ENCODE assay signal across 2 cellular contexts in genomic region chr1:16180291-16180824, GRCh38.
TF ChIP-seq lines count a peak whose summit lies in the region.

No MANE protein-coding gene starts in this region.

TF ChIP-seq in HEK293, 187 proteins besides CTCF, POLR2A, EP300 and RAD21:
- TF ChIP-seq ZNF354C (tag by site-specific recombination; IDR thresholded peaks at IDR 0.05; ENCODE audit: borderline replicate concordance, low read depth): no peak
- 0 out of 2 replicates have a peak, but pooled peaks have one; percentile 9 for TF ChIP-seq HIC1 (tag by site-specific recombination; IDR thresholded peaks at IDR 0.05)
- TF ChIP-seq ZNF211 (tag by site-specific recombination; IDR thresholded peaks at IDR 0.05; ENCODE audit: low read depth): no peak
- TF ChIP-seq PRDM10 (tag by site-specific recombination; IDR thresholded peaks at IDR 0.05): peak; percentile 43
- TF ChIP-seq ZIC2 (tag by site-specific recombination; IDR thresholded peaks at IDR 0.05): peak; percentile 38; the same call in 1 of the 2 replicates
- peak; percentile 58; the same call in 1 of the 2 replicates for TF ChIP-seq ZNF157 (tag by site-specific recombination; IDR thresholded peaks at IDR 0.05)

TF ChIP-seq in HepG2, 621 proteins besides CTCF, POLR2A, EP300 and RAD21:
- no peak for TF ChIP-seq MTA1 (CRISPR knock-in tag; IDR thresholded peaks at IDR 0.05; ENCODE audit: borderline replicate concordance)
- TF ChIP-seq ZNF253 (CRISPR knock-in tag; IDR thresholded peaks at IDR 0.05; ENCODE audit: borderline replicate concordance): no peak
- no peak for TF ChIP-seq ASH2L (IDR thresholded peaks at IDR 0.05; ENCODE audit: insufficient read length, low read depth, low read length)
- no peak for TF ChIP-seq ZSCAN9 (CRISPR knock-in tag; IDR thresholded peaks at IDR 0.05; ENCODE audit: borderline replicate concordance)
- peak; percentile 56; the same call in 1 of the 2 replicates for TF ChIP-seq ZBTB33 (CRISPR knock-in tag; IDR thresholded peaks at IDR 0.05)
- TF ChIP-seq ATF1 (CRISPR knock-in tag; IDR thresholded peaks at IDR 0.05): no peak
- 0 out of 2 replicates have a peak, but pooled peaks have one; percentile 15 for TF ChIP-seq PHF8 (CRISPR knock-in tag; IDR thresholded peaks at IDR 0.05)
- 0 out of 2 replicates have a peak, but pooled peaks have one; percentile 18 for TF ChIP-seq KDM3A (CRISPR knock-in tag; IDR thresholded peaks at IDR 0.05; ENCODE audit: low read depth)
- TF ChIP-seq ZNF572 (CRISPR knock-in tag; IDR thresholded peaks at IDR 0.05): no peak
- TF ChIP-seq ZNF414 (CRISPR knock-in tag; IDR thresholded peaks at IDR 0.05): no peak
- no peak for TF ChIP-seq ZFP91 (CRISPR knock-in tag; IDR thresholded peaks at IDR 0.05; ENCODE audit: borderline replicate concordance)
- no peak for TF ChIP-seq ZNF484 (CRISPR knock-in tag; IDR thresholded peaks at IDR 0.05; ENCODE audit: borderline replicate concordance, low read depth)
- no peak for TF ChIP-seq LBX2 (CRISPR knock-in tag; IDR thresholded peaks at IDR 0.05; ENCODE audit: borderline replicate concordance)
- TF ChIP-seq ZNF124 (CRISPR knock-in tag; IDR thresholded peaks at IDR 0.05): no peak
- no peak for TF ChIP-seq E2F2 (CRISPR knock-in tag; IDR thresholded peaks at IDR 0.05; ENCODE audit: borderline replicate concordance)
- no peak for TF ChIP-seq HNF4G (IDR thresholded peaks at IDR 0.05; ENCODE audit: borderline replicate concordance, low read depth, low read length)
- TF ChIP-seq HNF4G (CRISPR knock-in tag; IDR thresholded peaks at IDR 0.05; ENCODE audit: borderline replicate concordance, low read depth): no peak
- no peak for TF ChIP-seq ZNF570 (CRISPR knock-in tag; IDR thresholded peaks at IDR 0.05; ENCODE audit: borderline replicate concordance)
- no peak for TF ChIP-seq GFI1 (CRISPR knock-in tag; IDR thresholded peaks at IDR 0.05; ENCODE audit: borderline replicate concordance)
- TF ChIP-seq MZF1 (CRISPR knock-in tag; IDR thresholded peaks at IDR 0.05; ENCODE audit: borderline replicate concordance): no peak
- TF ChIP-seq KLF11 (CRISPR knock-in tag; IDR thresholded peaks at IDR 0.05): no peak
- TF ChIP-seq ZNF746 (CRISPR knock-in tag; IDR thresholded peaks at IDR 0.05): no peak
- TF ChIP-seq CEBPZ (IDR thresholded peaks at IDR 0.05; ENCODE audit: low read length): no peak
- no peak for TF ChIP-seq ZNF644 (CRISPR knock-in tag; IDR thresholded peaks at IDR 0.05; ENCODE audit: low read depth)
- no peak for TF ChIP-seq RBM39 (IDR thresholded peaks at IDR 0.05; ENCODE audit: low read depth, low read length, poor library complexity, severe bottlenecking)
- TF ChIP-seq ZNF773 (CRISPR knock-in tag; IDR thresholded peaks at IDR 0.05; ENCODE audit: borderline replicate concordance): no peak
